In the genomic region with DNA sequence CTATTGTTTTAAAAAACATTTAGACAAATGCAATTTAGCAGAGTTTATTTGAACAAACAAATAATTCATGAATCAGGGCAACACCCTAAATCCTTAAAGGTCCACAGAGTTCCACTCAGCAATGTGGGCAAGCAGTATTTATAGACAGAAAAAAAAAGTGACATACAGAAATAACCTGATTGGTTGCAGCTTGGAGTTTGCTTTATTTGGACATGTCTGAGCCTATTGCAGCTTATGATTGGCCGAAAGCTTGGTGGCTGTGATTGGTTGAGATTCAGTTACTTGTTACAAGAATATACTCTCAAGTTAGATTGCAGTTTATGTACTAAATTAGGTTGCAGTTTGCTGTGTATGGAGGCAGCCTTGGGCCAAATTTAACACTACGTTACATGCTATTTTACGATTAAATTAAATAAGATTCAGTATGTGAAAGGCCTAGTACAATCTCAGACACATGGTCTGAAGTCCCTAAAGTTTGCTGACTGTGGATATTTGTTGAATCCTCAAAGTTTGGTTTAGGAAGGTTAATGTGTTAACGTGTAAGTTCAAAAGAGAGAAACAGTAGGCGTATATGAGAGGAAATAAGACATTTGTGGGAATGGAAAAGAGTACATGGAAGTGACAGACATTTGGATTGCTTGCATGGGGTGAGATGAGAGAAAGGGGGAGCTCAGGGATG, we compare ENCODE assay signal across 19 cellular contexts. TPM values are rescaled to one million over a fixed set of nuclear protein-coding genes. Genes with fewer than 3 reads are reported as not detected.
A peak's percentile ranks its signal among the peaks of the same experiment; 100 is the strongest.
DNase-seq lines count a peak whose midpoint lies in the region; ATAC-seq and TF ChIP-seq lines count a peak whose summit lies in the region.
"Had no signal": no experiment of that assay in that cellular context is flagged by ENCODE, and none has a peak within 500 bp of the region (broad histone marks: within the 10 kb centered on the region; RNA-seq: fewer than 3 reads in every experiment).

No MANE protein-coding gene starts in this region.

- H3K79me2 ChIP-seq in KMS-11 (ENCODE audit: insufficient read depth, low read depth) (no peaks in the 10 kb centered on the region), neural progenitor cell (ENCODE audit: low read depth) (no peaks in the 10 kb centered on the region)

- no peaks in the 10 kb centered on the region for H3K4me1 Mint-ChIP-seq in neural progenitor cell
- peaks cover 5% of the 10 kb centered on the region for H3K4me1 Mint-ChIP-seq in stimulated activated naive CD8-positive, alpha-beta T cell treated with anti-CD3 and anti-CD28 coated beads, Interleukin-15, amount 100 ng/mL, for 72 hours
- H3K4me1 Mint-ChIP-seq: CD8-positive, alpha-beta memory T cell had no signal

- H2AFZ ChIP-seq in KMS-11 (ENCODE audit: low read depth) (0 out of 2 replicates have a peak overlapping the region, but pooled peaks have one; percentile 12), neural progenitor cell (replicated peaks) (peak overlapping the region; percentile 2)
- H2AFZ ChIP-seq: GM23338 had no signal

- H4K20me1 ChIP-seq in KMS-11 (ENCODE audit: insufficient read depth) (no peaks in the 10 kb centered on the region), neural progenitor cell (ENCODE audit: low read depth) (no peaks in the 10 kb centered on the region)
- H4K20me1 ChIP-seq: BLaER1 had no signal

- peak; percentile 25 for DNase-seq in GM12865 (ENCODE audit: low read depth)
- peak; percentile 14 for DNase-seq in RPMI7951 (ENCODE audit: low read depth)
- DNase-seq in neural progenitor cell (ENCODE audit: low spot score) = no peak
- no peak for DNase-seq in amniotic stem cell (lab: John Stamatoyannopoulos, UW)
- no peak for DNase-seq in D341Med (ENCODE audit: low spot score)
- no peak for DNase-seq in stimulated activated naive CD8-positive, alpha-beta T cell treated with anti-CD3 and anti-CD28 coated beads, Interleukin-15, amount 100 ng/mL, for 72 hours
- DNase-seq: CD8-positive, alpha-beta memory T cell; HFFc6; NCI-H1436 treated with DMSO at 0.1 percent for 48 hours; NCI-H2081; NCI-H2227 treated with DMSO at 0.1 percent for 48 hours; NCI-H524 treated with DMSO at 0.1 percent for 48 hours; NK-92 treated with Interleukin-12 subunit alpha and Interleukin-12 subunit beta, amount 100 ng/mL, for 24 hours had no signal

- H3K27ac ChIP-seq in KMS-11 = no peak overlapping the region
- no peak overlapping the region for H3K27ac ChIP-seq in neural progenitor cell
- H3K27ac ChIP-seq: BLaER1, HL-60, SK-N-MC had no signal

- no peak overlapping the region for H3K27ac Mint-ChIP-seq in neural progenitor cell
- no peak overlapping the region for H3K27ac Mint-ChIP-seq in stimulated activated naive CD8-positive, alpha-beta T cell treated with anti-CD3 and anti-CD28 coated beads, Interleukin-15, amount 100 ng/mL, for 72 hours
- H3K27ac Mint-ChIP-seq: CD8-positive, alpha-beta memory T cell; GM23338; HFFc6 had no signal

- no peaks in the 10 kb centered on the region for H3K36me3 ChIP-seq in KMS-11 (ENCODE audit: insufficient read depth)
- H3K36me3 ChIP-seq in neural progenitor cell = no peaks in the 10 kb centered on the region
- H3K36me3 ChIP-seq: BLaER1 had no signal

- peaks cover 11% of the 10 kb centered on the region for H3K4me1 ChIP-seq in KMS-11 (ENCODE audit: low read depth, poor library complexity, severe bottlenecking)
- peaks cover 10% of the 10 kb centered on the region for H3K4me1 ChIP-seq in neural progenitor cell
- H3K4me1 ChIP-seq: BLaER1 had no signal

- no peak for ATAC-seq in stimulated activated naive CD8-positive, alpha-beta T cell treated with anti-CD3 and anti-CD28 coated beads, Interleukin-15, amount 100 ng/mL, for 72 hours
- ATAC-seq: Right ventricle myocardium inferior had no signal

- H3K9ac ChIP-seq in KMS-11 = no peak overlapping the region
- no peak overlapping the region for H3K9ac ChIP-seq in neural progenitor cell
- H3K9ac ChIP-seq: BLaER1 had no signal

- no peaks in the 10 kb centered on the region for H3K9me3 Mint-ChIP-seq in neural progenitor cell
- no peaks in the 10 kb centered on the region for H3K9me3 Mint-ChIP-seq in stimulated activated naive CD8-positive, alpha-beta T cell treated with anti-CD3 and anti-CD28 coated beads, Interleukin-15, amount 100 ng/mL, for 72 hours
- H3K9me3 Mint-ChIP-seq: CD8-positive, alpha-beta memory T cell; GM23338; HFFc6 had no signal

- H3K4me3 ChIP-seq in GM12865 (ENCODE audit: low read depth, low read length) (no peak overlapping the region), KMS-11 (IDR thresholded peaks at IDR 0.05; ENCODE audit: insufficient read depth, low read depth, low read length) (no peak overlapping the region), neural progenitor cell (no peak overlapping the region)
- H3K4me3 ChIP-seq: BLaER1, GM23338, SK-N-MC had no signal

- peaks cover 11% of the 10 kb centered on the region for H3F3A ChIP-seq in neural progenitor cell (ENCODE audit: low read depth)

- H3K27me3 ChIP-seq in KMS-11 (ENCODE audit: insufficient read depth, low read depth) (no peaks in the 10 kb centered on the region), neural progenitor cell (no peaks in the 10 kb centered on the region)
- H3K27me3 ChIP-seq: BLaER1 had no signal

- H3K4me2 ChIP-seq in KMS-11 (no peak overlapping the region), neural progenitor cell (no peak overlapping the region)
- H3K4me2 ChIP-seq: BLaER1, GM23338 had no signal

- no peaks in the 10 kb centered on the region for H3K27me3 Mint-ChIP-seq in neural progenitor cell (ENCODE audit: insufficient read depth, low read depth)
- H3K27me3 Mint-ChIP-seq in stimulated activated naive CD8-positive, alpha-beta T cell treated with anti-CD3 and anti-CD28 coated beads, Interleukin-15, amount 100 ng/mL, for 72 hours = no peaks in the 10 kb centered on the region

- H3K36me3 Mint-ChIP-seq in neural progenitor cell = no peaks in the 10 kb centered on the region
- H3K36me3 Mint-ChIP-seq: CD8-positive, alpha-beta memory T cell had no signal

- TF ChIP-seq CTCF in GM12865 (IDR thresholded peaks at IDR 0.05; ENCODE audit: insufficient read depth, low read depth, low read length, missing control alignments) = no peak
- TF ChIP-seq CTCF in KMS-11 (conservative IDR thresholded peaks at IDR 0.05; ENCODE audit: low read depth, low read length) = no peak
- no peak for TF ChIP-seq CTCF in neural progenitor cell (IDR thresholded peaks at IDR 0.05)

- no peak overlapping the region for H3K4me3 Mint-ChIP-seq in neural progenitor cell
- H3K4me3 Mint-ChIP-seq in stimulated activated naive CD8-positive, alpha-beta T cell treated with anti-CD3 and anti-CD28 coated beads, Interleukin-15, amount 100 ng/mL, for 72 hours = no peak overlapping the region
- H3K4me3 Mint-ChIP-seq: CD8-positive, alpha-beta memory T cell; GM23338; HFFc6 had no signal

- no peaks in the 10 kb centered on the region for H3K9me3 ChIP-seq in neural progenitor cell (ENCODE audit: low read depth)
- H3K9me3 ChIP-seq: BLaER1 had no signal

RNA-seq across cellular contexts. Expression of a gene that starts 6.9 kb away (rescaled TPM):
- total RNA-seq in RPMI7951 (2014; rRNA removed; shearing (Covaris generic)) = 18.9 and 22.3 TPM in 2 replicates
- total RNA-seq in neural progenitor cell (ENCODE audit: low replicate concordance) = 28.2 and 43.9 TPM in 2 replicates

Comparison
In these comparisons a context has a peak if more than half of its experiments do, and no peak if none do; other contexts are left out.
1. DNase-seq: peak in GM12865 (single experiment) and RPMI7951 (single experiment); none in neural progenitor cell (single experiment), amniotic stem cell (single experiment), D341Med (single experiment) and stimulated activated naive CD8-positive, alpha-beta T cell treated with anti-CD3 and anti-CD28 coated beads, Interleukin-15, amount 100 ng/mL, for 72 hours (0 of 2).